8 cellular contexts compared by ENCODE assay signal in the genomic region with DNA sequence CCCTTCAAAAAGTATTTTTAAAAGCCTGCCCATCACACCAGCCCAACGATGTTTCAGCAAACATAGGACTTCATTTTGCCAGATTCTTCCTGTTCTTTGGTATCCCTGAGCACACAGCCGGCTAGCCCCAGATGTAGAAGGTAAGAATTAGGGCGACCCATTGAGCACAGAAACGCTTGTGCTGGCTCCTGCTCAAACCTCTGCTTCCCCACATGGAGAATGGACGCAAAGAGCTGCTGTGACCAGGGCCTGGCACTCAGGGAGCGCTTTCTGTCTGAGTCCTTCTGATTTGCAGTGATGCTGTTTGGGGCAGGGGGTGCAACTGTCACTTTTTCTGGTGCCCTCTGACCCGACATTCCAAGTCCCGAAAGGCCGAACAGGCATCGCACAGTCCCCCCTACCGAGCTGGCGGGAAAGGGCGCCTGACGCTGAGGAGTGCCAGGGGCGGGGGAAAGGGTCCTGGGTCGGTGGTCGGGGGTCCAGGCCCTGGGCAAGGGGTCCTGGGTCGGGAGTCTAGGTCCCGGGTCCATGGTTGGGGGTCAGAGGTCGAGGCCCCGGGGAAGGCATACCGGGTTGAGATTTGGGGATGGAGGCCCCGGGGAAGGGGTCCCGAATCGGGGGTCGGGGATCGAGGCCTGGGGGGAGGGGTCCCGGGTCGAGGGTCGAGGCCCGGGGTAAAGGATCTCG. TPM values are rescaled to one million over a fixed set of nuclear protein-coding genes. Genes with fewer than 3 reads are reported as not detected.
DNase-seq lines count a peak whose midpoint lies in the region; ATAC-seq and TF ChIP-seq lines count a peak whose summit lies in the region.

No MANE protein-coding gene starts in this region.

- TF ChIP-seq CTCF in AG09309 (IDR thresholded peaks at IDR 0.05; ENCODE audit: control insufficient read depth, insufficient read depth, low read depth, low read length, missing control alignments) (no peak), NB4 (IDR thresholded peaks at IDR 0.05; ENCODE audit: low read depth, low read length) (no peak)

- no peak for ATAC-seq in effector memory CD8-positive, alpha-beta T cell (replicated peaks)
- ATAC-seq in natural killer cell treated with Interleukin-12 subunit alpha and Interleukin-12 subunit beta and Interleukin-15 and Interleukin-18, amount 100 ng/mL, for 72 hours, result no peak

- in situ Hi-C loops in G401 (cut with HindIII; ENCODE audit: low sequenced_read_pairs), result no loop called here

- H3K9me3 Mint-ChIP-seq in effector memory CD8-positive, alpha-beta T cell, result no peaks in the 10 kb centered on the region
- no peaks in the 10 kb centered on the region for H3K9me3 Mint-ChIP-seq in natural killer cell treated with Interleukin-12 subunit alpha and Interleukin-12 subunit beta and Interleukin-15 and Interleukin-18, amount 100 ng/mL, for 72 hours

- peak overlapping the region; percentile 88 to 92 for H3K27ac Mint-ChIP-seq in effector memory CD8-positive, alpha-beta T cell
- H3K27ac Mint-ChIP-seq in natural killer cell treated with Interleukin-12 subunit alpha and Interleukin-12 subunit beta and Interleukin-15 and Interleukin-18, amount 100 ng/mL, for 72 hours, result peak overlapping the region; percentile 62 to 82

- H3K4me1 Mint-ChIP-seq in effector memory CD8-positive, alpha-beta T cell (ENCODE audit: low read depth in 2 of 2), result peaks cover 20 to 28% of the 10 kb centered on the region in 2 donors
- peaks cover 23 to 33% of the 10 kb centered on the region in 2 donors for H3K4me1 Mint-ChIP-seq in natural killer cell treated with Interleukin-12 subunit alpha and Interleukin-12 subunit beta and Interleukin-15 and Interleukin-18, amount 100 ng/mL, for 72 hours (ENCODE audit: low read depth in 2 of 2)

- peaks cover 50% of the 10 kb centered on the region for H3K36me3 Mint-ChIP-seq in effector memory CD8-positive, alpha-beta T cell (ENCODE audit: insufficient read depth)
- H3K36me3 Mint-ChIP-seq in natural killer cell treated with Interleukin-12 subunit alpha and Interleukin-12 subunit beta and Interleukin-15 and Interleukin-18, amount 100 ng/mL, for 72 hours, result peaks cover 6% of the 10 kb centered on the region

- H3K4me3 ChIP-seq in AG09309 (ENCODE audit: control insufficient read depth, low read depth, low read length), result peak overlapping the region; percentile 86
- H3K4me3 ChIP-seq in NB4 (ENCODE audit: low read depth, low read length), result peak overlapping the region; percentile 77

- peak overlapping the region; percentile 81 to 88 for H3K4me3 Mint-ChIP-seq in effector memory CD8-positive, alpha-beta T cell
- peak overlapping the region; percentile 94 for H3K4me3 Mint-ChIP-seq in natural killer cell treated with Interleukin-12 subunit alpha and Interleukin-12 subunit beta and Interleukin-15 and Interleukin-18, amount 100 ng/mL, for 72 hours

- TF ChIP-seq POLR2A in NB4 (IDR thresholded peaks at IDR 0.05; ENCODE audit: extremely low read depth, insufficient read length), result no peak

- DNase-seq in AG09309 (ENCODE audit: low read depth), result no peak
- no peak for DNase-seq in NB4 (ENCODE audit: low read depth)
- no peak for DNase-seq in effector memory CD8-positive, alpha-beta T cell
- DNase-seq in natural killer cell treated with Interleukin-12 subunit alpha and Interleukin-12 subunit beta and Interleukin-15 and Interleukin-18, amount 100 ng/mL, for 72 hours (ENCODE audit: low spot score), result peak; percentile 60
- DNase-seq in stimulated activated naive CD4-positive, alpha-beta T cell (lab: John Stamatoyannopoulos, UW), result no peak
- no peak for DNase-seq in HCEC 1CT
- DNase-seq in NCI-H226, result no peak
- DNase-seq in G401 (ENCODE audit: low spot score), result no peak

- no peaks in the 10 kb centered on the region for H3K27me3 Mint-ChIP-seq in effector memory CD8-positive, alpha-beta T cell
- H3K27me3 Mint-ChIP-seq in natural killer cell treated with Interleukin-12 subunit alpha and Interleukin-12 subunit beta and Interleukin-15 and Interleukin-18, amount 100 ng/mL, for 72 hours, result no peaks in the 10 kb centered on the region

RNA-seq across cellular contexts. Expression of a gene that starts 0.9 kb away (rescaled TPM):
- 100 to 1,000 TPM in 1 of 2 donors, 10 to 100 TPM in 1; 92.8 to 146 TPM for total RNA-seq in natural killer cell treated with Interleukin-12 subunit alpha and Interleukin-12 subunit beta and Interleukin-15 and Interleukin-18, amount 100 ng/mL, for 72 hours
- total RNA-seq in G401 (2014; rRNA removed; shearing (Covaris generic)), result 198 and 238 TPM in 2 replicates

RNA-seq across cellular contexts. Expression of a gene that starts 1.1 kb away (rescaled TPM):
- 10 to 100 TPM in 1 of 2 donors, 1 to 10 TPM in 1; 9.3 to 19.1 TPM for total RNA-seq in natural killer cell treated with Interleukin-12 subunit alpha and Interleukin-12 subunit beta and Interleukin-15 and Interleukin-18, amount 100 ng/mL, for 72 hours
- total RNA-seq in G401 (2014; rRNA removed; shearing (Covaris generic)), result 2.9 and 7.3 TPM in 2 replicates

RNA-seq across cellular contexts. Expression of a gene that starts 29.9 kb away (rescaled TPM):
- 100 to 1,000 TPM in 1 of 2 donors, 10 to 100 TPM in 1; 60.8 to 115 TPM for total RNA-seq in natural killer cell treated with Interleukin-12 subunit alpha and Interleukin-12 subunit beta and Interleukin-15 and Interleukin-18, amount 100 ng/mL, for 72 hours
- 57.2 and 58.8 TPM in 2 replicates for total RNA-seq in G401 (2014; rRNA removed; shearing (Covaris generic))

RNA-seq across cellular contexts. Expression of a gene that starts 43.1 kb away (rescaled TPM):
- not detected for total RNA-seq in natural killer cell treated with Interleukin-12 subunit alpha and Interleukin-12 subunit beta and Interleukin-15 and Interleukin-18, amount 100 ng/mL, for 72 hours
- total RNA-seq in G401 (2014; rRNA removed; shearing (Covaris generic)), result 0.55 TPM in 1 of 2 replicates, not detected in the other

RNA-seq across cellular contexts. Expression of a gene that starts 44.9 kb away (rescaled TPM):
- 1 to 10 TPM; 6.8 to 8.4 TPM for total RNA-seq in natural killer cell treated with Interleukin-12 subunit alpha and Interleukin-12 subunit beta and Interleukin-15 and Interleukin-18, amount 100 ng/mL, for 72 hours
- total RNA-seq in G401 (2014; rRNA removed; shearing (Covaris generic)), result 94.8 and 114 TPM in 2 replicates
